ENCODE assay signal across 20 cellular contexts in the genomic region with DNA sequence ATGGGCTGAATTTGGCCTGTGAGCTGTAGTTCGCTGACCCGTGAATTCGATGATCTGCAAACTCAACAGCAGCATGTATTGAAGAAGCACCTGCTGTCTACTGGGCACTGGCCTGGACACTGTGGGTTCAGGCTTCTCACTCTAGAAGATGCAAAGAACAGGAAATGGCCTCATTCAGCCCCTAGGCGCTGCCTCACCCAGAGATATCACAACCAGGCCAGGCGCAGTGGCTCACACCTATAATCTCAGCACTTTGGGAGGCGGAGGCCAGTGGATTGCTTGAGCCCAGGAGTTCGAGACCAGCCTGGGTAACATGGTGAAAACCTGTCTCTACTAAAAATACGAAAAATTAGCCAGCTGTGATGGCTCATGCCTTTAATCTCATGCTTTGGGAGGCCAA.
"Had no signal": no experiment of that assay in that cellular context is flagged by ENCODE, and none has a peak within 500 bp of the region (broad histone marks: within the 10 kb centered on the region; RNA-seq: fewer than 3 reads in every experiment).

No MANE protein-coding gene starts in this region.

- H3K9me3 ChIP-seq: MG63, SJCRH30 had no signal

- DNase-seq: Karpas-422, KG1, MG63, NCI-H1092, NCI-H1105 treated with DMSO at 0.1 percent for 48 hours, NCI-H1417 treated with DMSO at 0.1 percent for 48 hours, NCI-H146, NCI-H1694 treated with DMSO at 0.1 percent for 48 hours, NCI-H1930, NCI-H2081, NCI-H2107, NCI-H2227 treated with DMSO at 0.1 percent for 48 hours, NCI-H446, NCI-H510A, NCI-H524 treated with DMSO at 0.1 percent for 48 hours, NCI-H69, NCI-H774, PC-3, SHP77 treated with DMSO at 0.1 percent for 48 hours, SJCRH30 had no signal

- H3K27me3 ChIP-seq: MG63, SJCRH30 had no signal

- H3K4me1 ChIP-seq: SJCRH30 had no signal

- H3K27ac ChIP-seq: SJCRH30 had no signal

- H3K36me3 ChIP-seq: MG63 had no signal

- H3K4me3 ChIP-seq: MG63, SJCRH30 had no signal
